Comparison of ENCODE assay signal across 7 cellular contexts in genomic region chr1:1306070-1306660, GRCh38. TPM values are rescaled to one million over a fixed set of nuclear protein-coding genes. Genes with fewer than 3 reads are reported as not detected.
DNase-seq lines count a peak whose midpoint lies in the region; ATAC-seq and TF ChIP-seq lines count a peak whose summit lies in the region.

No MANE protein-coding gene starts in this region.

- TF ChIP-seq EP300 in ovary (IDR thresholded peaks at IDR 0.05) = no peak

- peaks cover 16% of the 10 kb centered on the region; the same call in 1 of the 2 replicates for H3K36me3 ChIP-seq in OCI-LY1 (ENCODE audit: insufficient read depth, low read length)
- no peaks in the 10 kb centered on the region for H3K36me3 ChIP-seq in ovary
- H3K36me3 ChIP-seq in body of pancreas (replicated peaks in 1 of 2; ENCODE audit: insufficient read depth in 1 of 2, low read depth in 2 of 2) = no peaks in the 10 kb centered on the region

- no peaks in the 10 kb centered on the region for H4K20me1 ChIP-seq in OCI-LY1 (ENCODE audit: insufficient read depth, low read length)

- no peaks in the 10 kb centered on the region for H3K9me2 ChIP-seq in OCI-LY1 (ENCODE audit: low read depth, low read length)

- no peak for ATAC-seq in body of pancreas

- DNase-seq in GM12865 (ENCODE audit: low read depth) (peak; percentile 45), dermis blood vessel endothelial cell (peak; percentile 25), ovary (no peak), cerebellar nuclear complex (lab: John Stamatoyannopoulos, UW) (no peak), posterior cingulate gyrus (no peak), body of pancreas (no peak)

- H3K4me2 ChIP-seq in OCI-LY1 (ENCODE audit: low read length) = peak overlapping the region; percentile 73

- peak; percentile 23 for TF ChIP-seq CTCF in GM12865 (IDR thresholded peaks at IDR 0.05; ENCODE audit: insufficient read depth, low read depth, low read length, missing control alignments)
- TF ChIP-seq CTCF in OCI-LY1 (IDR thresholded peaks at IDR 0.05; ENCODE audit: low read length) = peak; percentile 25; the same call in 1 of the 2 replicates
- no peak for TF ChIP-seq CTCF in ovary (IDR thresholded peaks at IDR 0.05)
- TF ChIP-seq CTCF in body of pancreas (IDR thresholded peaks at IDR 0.05) = no peak

- 33 to 39% (median 39%) methylated on average over 10 to 11 of the region's 11 CpGs for WGBS in ovary, 3 donors
- WGBS in body of pancreas, 2 donors = 51 to 85% methylated on average over 3 to 10 of the region's 11 CpGs

- H3K4me3 ChIP-seq in GM12865 (ENCODE audit: low read depth, low read length) (peak overlapping the region; percentile 70), OCI-LY1 (ENCODE audit: low read depth, low read length, poor library complexity, severe bottlenecking) (peak overlapping the region; percentile 73), ovary (peak overlapping the region; percentile 46), body of pancreas (no peak overlapping the region)

- peaks cover 37% of the 10 kb centered on the region for H3K4me1 ChIP-seq in OCI-LY1 (ENCODE audit: insufficient read depth, low read length, severe bottlenecking)
- H3K4me1 ChIP-seq in ovary (ENCODE audit: insufficient read depth) = peaks cover 32% of the 10 kb centered on the region
- H3K4me1 ChIP-seq in body of pancreas = peaks cover 51% of the 10 kb centered on the region

- intact Hi-C loops in ovary (cut with DNase I) (no loop called here), posterior cingulate gyrus (cut with DNase I) (loop anchor here (5.0 kb wide), 1 partner anchor 34 kb away; the partner anchor contains the start of gene UBE2J2), body of pancreas (cut with DNase I) (no loop called here)

- H3K27me3 ChIP-seq in OCI-LY1 (ENCODE audit: insufficient read depth, low read length) = no peaks in the 10 kb centered on the region
- no peaks in the 10 kb centered on the region for H3K27me3 ChIP-seq in ovary
- no peaks in the 10 kb centered on the region for H3K27me3 ChIP-seq in body of pancreas

- H3K9ac ChIP-seq in OCI-LY1 (ENCODE audit: low read length) = peak overlapping the region; percentile 61; the same call in 1 of the 2 replicates

- TF ChIP-seq POLR2A in ovary (IDR thresholded peaks at IDR 0.05) = no peak
- no peak for TF ChIP-seq POLR2A in body of pancreas (IDR thresholded peaks at IDR 0.05)

- no peaks in the 10 kb centered on the region for H3F3A ChIP-seq in OCI-LY1 (ENCODE audit: insufficient read depth, low read length)

- no peaks in the 10 kb centered on the region for H3K79me2 ChIP-seq in OCI-LY1 (ENCODE audit: insufficient read depth, low read length)

- H3K27ac ChIP-seq in OCI-LY1 (ENCODE audit: low read depth, low read length, poor library complexity, severe bottlenecking) (no peak overlapping the region), ovary (peak overlapping the region in 1 of 2 donors; percentile 76), body of pancreas (peak overlapping the region in 2 of 4 donors; percentile 72 to 81)

- no peaks in the 10 kb centered on the region for H3K9me3 ChIP-seq in OCI-LY1 (ENCODE audit: low read length)
- H3K9me3 ChIP-seq in ovary = no peaks in the 10 kb centered on the region
- H3K9me3 ChIP-seq in body of pancreas = no peaks in the 10 kb centered on the region

- H2AFZ ChIP-seq in OCI-LY1 (ENCODE audit: low read length) = no peak overlapping the region

RNA-seq across cellular contexts. Expression of gene ACAP3, which starts 1.6 kb away (rescaled TPM):
- 16.8 and 30.6 TPM in 2 replicates for total RNA-seq in dermis blood vessel endothelial cell
- 10 to 100 TPM; 23.1 to 62.4 (median 46.4) TPM for total RNA-seq in ovary
- 10 to 100 TPM in 1 of 2 donors, 1 to 10 TPM in 1; 3.5 to 33.4 TPM for polyA plus RNA-seq in ovary
- total RNA-seq in body of pancreas = 10 to 100 TPM; 37.9 to 53.7 TPM

RNA-seq across cellular contexts. Expression of gene PUSL1, which starts 2.2 kb away (rescaled TPM):
- 11.1 and 13.7 TPM in 2 replicates for total RNA-seq in dermis blood vessel endothelial cell
- 10 to 100 TPM; 12.5 to 27.6 (median 21.7) TPM for total RNA-seq in ovary
- polyA plus RNA-seq in ovary = 10 to 100 TPM in 1 of 2 donors, under 1 TPM in 1; 0.18 to 14.7 TPM
- total RNA-seq in body of pancreas = 10 to 100 TPM; 20.2 to 20.8 TPM

RNA-seq across cellular contexts. Expression of gene INTS11, which starts 18.3 kb away (rescaled TPM):
- total RNA-seq in dermis blood vessel endothelial cell = 52.8 and 77.5 TPM in 2 replicates
- total RNA-seq in ovary = 100 to 1,000 TPM; 102 to 135 (median 109) TPM
- 100 to 1,000 TPM in 1 of 2 donors, 10 to 100 TPM in 1; 72.6 to 119 TPM for polyA plus RNA-seq in ovary
- 100 to 1,000 TPM in 1 of 2 donors, 10 to 100 TPM in 1; 89.0 to 189 TPM for total RNA-seq in body of pancreas

RNA-seq across cellular contexts. Expression of gene CPTP, which starts 18.4 kb away (rescaled TPM):
- 21.6 and 33.3 TPM in 2 replicates for total RNA-seq in dermis blood vessel endothelial cell
- 10 to 100 TPM; 13.8 to 21.0 (median 14.8) TPM for total RNA-seq in ovary
- polyA plus RNA-seq in ovary = 10 to 100 TPM in 1 of 2 donors, 1 to 10 TPM in 1; 2.4 to 18.3 TPM
- total RNA-seq in body of pancreas = 10 to 100 TPM; 15.6 to 33.0 TPM

RNA-seq across cellular contexts. Expression of gene TAS1R3, which starts 24.9 kb away (rescaled TPM):
- 0.28 and 0.85 TPM in 2 replicates for total RNA-seq in dermis blood vessel endothelial cell
- under 1 TPM in 6 of 7 donors, not detected in 1; 0.07 to 0.40 (median 0.23) TPM for total RNA-seq in ovary
- under 1 TPM in 1 of 2 donors, not detected in 1; 0.24 TPM for polyA plus RNA-seq in ovary
- under 1 TPM in 1 of 2 donors, not detected in 1; 0.26 TPM for total RNA-seq in body of pancreas

Comparison
In these comparisons a context has a peak if more than half of its experiments do, and no peak if none do; other contexts are left out.
1. DNase-seq: peak in GM12865 (single experiment) and dermis blood vessel endothelial cell (single experiment); none in ovary (0 of 5), cerebellar nuclear complex (0 of 2), posterior cingulate gyrus (0 of 10) and body of pancreas (0 of 4).
2. H3K4me3 ChIP-seq: peak in GM12865 (single experiment), OCI-LY1 (single experiment) and ovary (single experiment); none in body of pancreas (0 of 2).
3. CTCF ChIP-seq: peak in GM12865 (single experiment) and OCI-LY1 (single experiment); none in ovary (0 of 3) and body of pancreas (0 of 7).